In genomic region chr2:201219328-201220096, GRCh38 we compare ENCODE assay signal across 13 cellular contexts. TPM values are rescaled to one million over a fixed set of nuclear protein-coding genes. Genes with fewer than 3 reads are reported as not detected.
DNase-seq lines count a peak whose midpoint lies in the region; ATAC-seq and TF ChIP-seq lines count a peak whose summit lies in the region.
"Had no signal": no experiment of that assay in that cellular context is flagged by ENCODE, and none has a peak within 500 bp of the region (broad histone marks: within the 10 kb centered on the region; RNA-seq: fewer than 3 reads in every experiment).

No MANE protein-coding gene starts in this region.

- 58 to 72% (median 66%) methylated on average over 5 of the region's 5 CpGs for WGBS in stomach, 5 donors

- peaks cover 56% of the 10 kb centered on the region for H3K36me3 Mint-ChIP-seq in activated naive CD4-positive, alpha-beta T cell treated with anti-CD3 and anti-CD28 coated beads, Interleukin-2, amount 10 ng/mL, durations not matched to agents 7 days and 5 days

- POLR2A ChIA-PET in RWPE1 (lab: Yijun Ruan, JAX; ENCODE audit: low non-redundant PET), result no interaction called here

- TF ChIP-seq POLR2A in stomach (IDR thresholded peaks at IDR 0.05), result no peak

- TF ChIP-seq EP300 in stomach (IDR thresholded peaks at IDR 0.05), result no peak

- H3K4me3 Mint-ChIP-seq in activated naive CD4-positive, alpha-beta T cell treated with anti-CD3 and anti-CD28 coated beads, Interleukin-2, amount 10 ng/mL, durations not matched to agents 7 days and 5 days, result no peak overlapping the region

- no peaks in the 10 kb centered on the region for H3K27me3 ChIP-seq in iPS-20b (ENCODE audit: insufficient read depth, low read length)
- no peaks in the 10 kb centered on the region for H3K27me3 ChIP-seq in stomach
- H3K27me3 ChIP-seq: breast epithelium, sigmoid colon had no signal

- ATAC-seq in HG03521 (IDR thresholded peaks at IDR 0.05; ENCODE audit: unreplicated experiment) (no peak), HG02885 (IDR thresholded peaks at IDR 0.05; ENCODE audit: poor library complexity, unreplicated experiment) (no peak)

- no peak for DNase-seq in activated naive CD4-positive, alpha-beta T cell treated with anti-CD3 and anti-CD28 coated beads, Interleukin-2, amount 10 ng/mL, durations not matched to agents 7 days and 5 days
- no peak for DNase-seq in activated naive CD4-positive, alpha-beta T cell treated with Interleukin-2 at 50 U/mL for 16 hours
- DNase-seq in RWPE1 (ENCODE audit: low spot score) (peak; percentile 28), stomach (no peak)
- no peak for DNase-seq in activated CD8-positive, alpha-beta memory T cell treated with anti-CD3 and anti-CD28 coated beads, Interleukin-2, amount 50 U/mL, for 48 hours
- DNase-seq: midbrain, NCI-H2171, SHP77 treated with DMSO at 0.1 percent for 48 hours, sigmoid colon had no signal

- no peak overlapping the region for H3K27ac ChIP-seq in RWPE1
- no peak overlapping the region for H3K27ac ChIP-seq in iPS-20b (ENCODE audit: low read length)
- H3K27ac ChIP-seq in stomach, result peak overlapping the region in 4 of 5 donors; percentile 45 to 82 (median 53)

- no peaks in the 10 kb centered on the region for H3K9me3 Mint-ChIP-seq in activated naive CD4-positive, alpha-beta T cell treated with anti-CD3 and anti-CD28 coated beads, Interleukin-2, amount 10 ng/mL, durations not matched to agents 7 days and 5 days

- peaks cover 23% of the 10 kb centered on the region for H3K4me1 ChIP-seq in iPS-20b (ENCODE audit: insufficient read depth, low read length)
- peaks cover 0 to 21% (median 19%) of the 10 kb centered on the region in 4 donors for H3K4me1 ChIP-seq in stomach
- H3K4me1 ChIP-seq: breast epithelium, sigmoid colon had no signal

- peaks cover 56% of the 10 kb centered on the region for H3K4me1 Mint-ChIP-seq in activated naive CD4-positive, alpha-beta T cell treated with anti-CD3 and anti-CD28 coated beads, Interleukin-2, amount 10 ng/mL, durations not matched to agents 7 days and 5 days

- intact Hi-C loops in stomach (cut with DNase I; ENCODE audit: low total_unique reads), result no loop called here

- CTCF ChIA-PET in activated naive CD4-positive, alpha-beta T cell treated with anti-CD3 and anti-CD28 coated beads, Interleukin-2, amount 10 ng/mL, durations not matched to agents 7 days and 5 days (lab: Charles Lee), result interaction anchor here (0.5 to 6.1 kb wide), 4 partner anchors 11 to 255 kb away, joined by 3 to 32 read pairs (median 12); partner anchors contain the start of gene CASP10
- CTCF ChIA-PET in RWPE1 (lab: Yijun Ruan, JAX), result interaction anchor here (2.7 kb wide), 1 partner anchor 13 kb away, joined by 11 read pairs; no protein-coding TSS in a partner anchor

- no peaks in the 10 kb centered on the region for H3K27me3 Mint-ChIP-seq in activated naive CD4-positive, alpha-beta T cell treated with anti-CD3 and anti-CD28 coated beads, Interleukin-2, amount 10 ng/mL, durations not matched to agents 7 days and 5 days

- H3K4me3 ChIP-seq in iPS-20b (ENCODE audit: low read length) (peak overlapping the region; percentile 45), stomach (no peak overlapping the region)
- H3K4me3 ChIP-seq: breast epithelium, sigmoid colon had no signal

- H3K9ac ChIP-seq in iPS-20b (ENCODE audit: low read depth, low read length), result peak overlapping the region; percentile 32; the same call in 1 of the 2 replicates

- H3K27ac Mint-ChIP-seq in activated naive CD4-positive, alpha-beta T cell treated with anti-CD3 and anti-CD28 coated beads, Interleukin-2, amount 10 ng/mL, durations not matched to agents 7 days and 5 days, result peak overlapping the region; percentile 78

- H3K9me3 ChIP-seq in iPS-20b (ENCODE audit: insufficient read depth, low read depth, low read length) (no peaks in the 10 kb centered on the region), stomach (no peaks in the 10 kb centered on the region)
- H3K9me3 ChIP-seq: breast epithelium, sigmoid colon had no signal

- no peak for TF ChIP-seq CTCF in RWPE1 (conservative IDR thresholded peaks at IDR 0.05; ENCODE audit: low read depth)
- TF ChIP-seq CTCF in stomach (IDR thresholded peaks at IDR 0.05), result no peak

- H3K36me3 ChIP-seq in iPS-20b (ENCODE audit: insufficient read depth, low read depth, low read length) (0 out of 2 replicates have a peak, but pooled peaks cover 3% of the 10 kb centered on the region), stomach (peaks cover 7 to 39% (median 26%) of the 10 kb centered on the region in 4 donors)
- H3K36me3 ChIP-seq: breast epithelium, sigmoid colon had no signal

RNA-seq across cellular contexts. Expression of gene CASP10, which starts 36.6 kb away (rescaled TPM):
- total RNA-seq in stomach, result 10 to 100 TPM in 4 of 5 donors, 1 to 10 TPM in 1; 2.6 to 34.9 (median 16.5) TPM
- polyA plus RNA-seq in stomach, result 1 to 10 TPM; 4.7 to 8.1 (median 4.9) TPM

RNA-seq across cellular contexts. Expression of gene CASP8, which starts 40.8 kb away (rescaled TPM):
- total RNA-seq in stomach, result 10 to 100 TPM in 4 of 5 donors, 1 to 10 TPM in 1; 6.4 to 32.3 (median 17.0) TPM
- polyA plus RNA-seq in stomach, result 10 to 100 TPM in 1 of 3 donors, 1 to 10 TPM in 2; 8.0 to 11.3 (median 8.6) TPM

Comparison
In these comparisons a context has a peak if more than half of its experiments do, and no peak if none do; other contexts are left out.
1. H3K27ac ChIP-seq: peak in stomach (4 of 5); none in RWPE1 (single experiment) and iPS-20b (single experiment).